Comparison of ENCODE assay signal across 8 cellular contexts in the genomic region with DNA sequence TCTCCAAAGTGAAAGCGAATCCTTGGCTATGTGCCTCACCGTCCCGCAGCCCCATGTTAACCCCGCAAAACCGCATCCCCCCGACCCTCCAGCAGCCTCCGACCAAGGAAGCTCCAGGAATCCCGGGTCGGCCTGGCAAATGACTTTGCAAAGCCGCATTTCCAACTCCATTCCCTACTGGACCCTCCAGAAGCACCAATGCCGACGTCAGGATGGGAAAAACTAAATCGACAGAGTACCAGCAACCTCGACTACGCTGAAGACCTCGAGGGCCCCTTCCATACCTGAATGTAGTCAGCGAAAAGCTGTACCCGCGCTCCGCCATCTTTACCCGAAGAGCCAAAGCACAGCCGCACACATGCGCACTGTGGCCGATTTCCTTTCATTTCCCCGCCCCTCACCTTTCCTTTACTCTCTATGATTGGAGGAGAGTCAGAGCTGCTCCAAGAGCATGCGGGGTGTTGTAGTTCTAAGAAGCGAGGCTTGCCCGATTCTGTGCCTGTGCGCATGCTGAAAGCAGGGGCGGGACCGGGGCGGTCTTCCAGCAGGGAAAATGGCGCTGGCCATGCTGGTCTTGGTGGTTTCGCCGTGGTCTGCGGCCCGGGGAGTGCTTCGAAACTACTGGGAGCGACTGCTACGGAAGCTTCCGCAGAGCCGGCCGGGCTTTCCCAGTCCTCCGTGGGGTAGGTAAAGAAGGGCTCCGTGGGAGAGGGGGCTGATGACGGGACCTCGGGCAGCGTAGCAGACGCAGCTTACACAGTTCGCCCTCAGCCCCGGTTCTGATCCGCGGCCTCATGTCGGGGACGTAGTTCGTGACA.
DNase-seq lines count a peak whose midpoint lies in the region; ATAC-seq, FAIRE-seq and TF ChIP-seq lines count a peak whose summit lies in the region.

A gene (plus strand): TSS at position 543 of the 818 bp plus-strand sequence. CDS start 11 bp downstream, at position 554.
A gene (minus strand): TSS at position 341 of the 818 bp plus-strand sequence. CDS start 16 bp downstream, at position 325.

- FAIRE-seq in islet of Langerhans (lab: Jason Lieb, UNC), result peak; percentile 97

- no peak for TF ChIP-seq CTCF in AG09319 (IDR thresholded peaks at IDR 0.05; ENCODE audit: low read depth, low read length)

- peak; percentile 90 for DNase-seq in AG09319 (ENCODE audit: extremely low read depth, low read depth)
- DNase-seq in NCI-H446 treated with DMSO at 0.1 percent for 48 hours (lab: John Stamatoyannopoulos, UW), result peak; percentile 96
- DNase-seq in cerebellar cortex (ENCODE audit: low spot score), result peak; percentile 99
- DNase-seq in stimulated activated CD4-positive, alpha-beta T cell treated with anti-CD3 and anti-CD28 coated beads, Interleukin-12 subunit alpha, Interleukin-12 subunit beta, amount 100 ng/mL, for 4 hours, result peak; percentile 88

- peak; percentile 100 for ATAC-seq in GM19035 (IDR thresholded peaks at IDR 0.05; ENCODE audit: unreplicated experiment)
- peak; percentile 99 for ATAC-seq in HG03354 (IDR thresholded peaks at IDR 0.05; ENCODE audit: poor library complexity, severe bottlenecking, unreplicated experiment)
- peak; percentile 99 for ATAC-seq in activated CD4-positive, CD25-positive, alpha-beta regulatory T cell treated with anti-CD3 and anti-CD28 coated beads, Interleukin-2, amount 50 U/mL, for 24 hours

Comparison
In these comparisons a context has a peak if more than half of its experiments do, and no peak if none do; other contexts are left out.
1. Peak in every context shown above with its lines: DNase-seq and ATAC-seq.